34 cellular contexts compared by ENCODE assay signal in the genomic region with DNA sequence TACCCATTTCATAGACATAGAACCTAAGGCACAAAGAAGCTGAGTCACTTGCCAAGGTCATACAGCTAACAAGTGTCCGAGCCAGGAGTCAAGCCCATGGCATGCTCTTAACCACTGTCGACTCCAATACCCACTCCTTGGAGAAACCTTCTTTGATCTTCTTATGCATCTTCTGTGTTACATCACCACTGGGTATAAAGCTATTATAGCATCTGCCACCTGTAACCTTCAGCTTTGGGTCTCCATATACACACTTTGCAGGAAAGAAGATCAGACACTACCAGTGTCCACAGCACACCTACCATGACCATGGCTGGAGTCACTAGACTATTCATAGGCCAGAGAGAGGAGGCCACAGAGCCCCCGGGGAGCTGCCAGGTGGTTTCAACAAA.
"Had no signal": no experiment of that assay in that cellular context is flagged by ENCODE, and none has a peak within 500 bp of the region (broad histone marks: within the 10 kb centered on the region; RNA-seq: fewer than 3 reads in every experiment).

No MANE protein-coding gene starts in this region.

- H3K4me1 Mint-ChIP-seq: activated T-helper 17 cell treated with anti-CD3 and anti-CD28 coated beads, Interleukin-2, amount 50 U/mL, for 72 hours had no signal

- H3K36me3 ChIP-seq: adrenal gland, brain microvascular endothelial cell, breast epithelium had no signal

- H3K27ac Mint-ChIP-seq: activated B cell treated with CpG ODN at 0.5 μM for 24 hours; activated CD4-positive, alpha-beta memory T cell treated with anti-CD3 and anti-CD28 coated beads for 36 hours; activated CD4-positive, alpha-beta T cell treated with anti-CD3 and anti-CD28 coated beads, Interleukin-2, amount 10 ng/mL, durations not matched to agents 24 days and 14 days; activated CD8-positive, alpha-beta T cell treated with anti-CD3 and anti-CD28 coated beads for 36 hours; activated naive CD4-positive, alpha-beta T cell treated with anti-CD3 and anti-CD28 coated beads for 36 hours; activated naive CD8-positive, alpha-beta T cell treated with anti-CD3 and anti-CD28 coated beads for 36 hours; activated T-cell treated with anti-CD3 and anti-CD28 coated beads, Interleukin-2, amount 50 U/mL, for 72 hours; activated T-helper 17 cell treated with anti-CD3 and anti-CD28 coated beads, Interleukin-2, amount 50 U/mL, for 72 hours; T-helper 1 cell treated with Interleukin-12 subunit alpha and Interleukin-12 subunit beta and Interleukin-4 antibody, amounts not matched to agents 30 μg/mL and 1 μg/mL, for 36 hours; T-helper 2 cell treated with Interferon-gamma antibody and Interleukin-4, amounts not matched to agents 5 μg/mL and 100 μg/mL, for 36 hours had no signal

- H3K4me1 ChIP-seq: adrenal gland, breast epithelium had no signal

- ATAC-seq: activated CD8-positive, alpha-beta T cell treated with anti-CD3 and anti-CD28 coated beads for 36 hours; activated naive CD4-positive, alpha-beta T cell treated with anti-CD3 and anti-CD28 coated beads, Interleukin-2, amount 50 U/mL, for 72 hours; activated T-cell treated with anti-CD3 and anti-CD28 coated beads, Interleukin-2, amount 50 U/mL, for 4 hours; activated T-cell treated with anti-CD3 and anti-CD28 coated beads, Interleukin-2, amount 50 U/mL, for 72 hours; activated T-helper 17 cell treated with anti-CD3 and anti-CD28 coated beads, Interleukin-2, amount 50 U/mL, for 72 hours; body of pancreas had no signal

- H3K9me3 ChIP-seq: adrenal gland, body of pancreas, breast epithelium had no signal

- H3K27me3 Mint-ChIP-seq: activated CD4-positive, alpha-beta memory T cell treated with anti-CD3 and anti-CD28 coated beads for 36 hours; activated CD8-positive, alpha-beta T cell treated with anti-CD3 and anti-CD28 coated beads for 36 hours; activated naive CD8-positive, alpha-beta T cell treated with anti-CD3 and anti-CD28 coated beads for 36 hours; activated T-helper 17 cell treated with anti-CD3 and anti-CD28 coated beads, Interleukin-2, amount 50 U/mL, for 72 hours had no signal

- H3K36me3 Mint-ChIP-seq: activated CD4-positive, alpha-beta memory T cell treated with anti-CD3 and anti-CD28 coated beads for 36 hours; activated naive CD4-positive, alpha-beta T cell treated with anti-CD3 and anti-CD28 coated beads, Interleukin-2, amount 50 U/mL, for 72 hours; activated naive CD8-positive, alpha-beta T cell treated with anti-CD3 and anti-CD28 coated beads for 36 hours had no signal

- H3K4me3 ChIP-seq: adrenal gland, body of pancreas, breast epithelium had no signal

- H3K4me3 Mint-ChIP-seq: activated B cell treated with CpG ODN at 0.5 μM for 24 hours; activated CD4-positive, alpha-beta memory T cell treated with anti-CD3 and anti-CD28 coated beads for 36 hours; activated CD4-positive, alpha-beta T cell treated with anti-CD3 and anti-CD28 coated beads, Interleukin-2, amount 10 ng/mL, durations not matched to agents 24 days and 14 days; activated CD8-positive, alpha-beta T cell treated with anti-CD3 and anti-CD28 coated beads for 36 hours; activated naive CD4-positive, alpha-beta T cell treated with anti-CD3 and anti-CD28 coated beads for 36 hours; activated naive CD8-positive, alpha-beta T cell treated with anti-CD3 and anti-CD28 coated beads for 36 hours; activated T-cell treated with anti-CD3 and anti-CD28 coated beads, Interleukin-2, amount 50 U/mL, for 4 hours; activated T-cell treated with anti-CD3 and anti-CD28 coated beads, Interleukin-2, amount 50 U/mL, for 72 hours; activated T-helper 1 cell treated with anti-CD3 and anti-CD28 coated beads, Interleukin-12 subunit alpha, Interleukin-12 subunit beta, Interleukin-2, Interleukin-4 antibody, amounts not matched to agents 30 ng/mL and 10 ng/mL and 1 ng/mL, durations not matched to agents 14 hours and 24 hours and 36 hours; activated T-helper 17 cell treated with anti-CD3 and anti-CD28 coated beads, Interleukin-2, amount 50 U/mL, for 72 hours; T-helper 1 cell treated with Interleukin-12 subunit alpha and Interleukin-12 subunit beta and Interleukin-4 antibody, amounts not matched to agents 30 μg/mL and 1 μg/mL, for 36 hours; T-helper 2 cell treated with Interferon-gamma antibody and Interleukin-4, amounts not matched to agents 5 μg/mL and 100 μg/mL, for 36 hours had no signal

- H3K9me3 Mint-ChIP-seq: activated B cell treated with CpG ODN at 0.5 μM for 24 hours; activated CD4-positive, alpha-beta memory T cell treated with anti-CD3 and anti-CD28 coated beads for 36 hours; activated CD4-positive, alpha-beta T cell treated with anti-CD3 and anti-CD28 coated beads, Interleukin-2, amount 10 ng/mL, durations not matched to agents 24 days and 14 days; activated CD8-positive, alpha-beta T cell treated with anti-CD3 and anti-CD28 coated beads for 36 hours; activated naive CD4-positive, alpha-beta T cell treated with anti-CD3 and anti-CD28 coated beads for 36 hours; activated naive CD4-positive, alpha-beta T cell treated with anti-CD3 and anti-CD28 coated beads, Interleukin-2, amount 50 U/mL, for 72 hours; activated naive CD8-positive, alpha-beta T cell treated with anti-CD3 and anti-CD28 coated beads for 36 hours; activated T-cell treated with anti-CD3 and anti-CD28 coated beads, Interleukin-2, amount 50 U/mL, for 4 hours; activated T-cell treated with anti-CD3 and anti-CD28 coated beads, Interleukin-2, amount 50 U/mL, for 72 hours; activated T-helper 1 cell treated with anti-CD3 and anti-CD28 coated beads, Interleukin-12 subunit alpha, Interleukin-12 subunit beta, Interleukin-2, Interleukin-4 antibody, amounts not matched to agents 30 ng/mL and 10 ng/mL and 1 ng/mL, durations not matched to agents 14 hours and 24 hours and 36 hours; activated T-helper 17 cell treated with anti-CD3 and anti-CD28 coated beads, Interleukin-2, amount 50 U/mL, for 72 hours; T-helper 1 cell treated with Interleukin-12 subunit alpha and Interleukin-12 subunit beta and Interleukin-4 antibody, amounts not matched to agents 30 μg/mL and 1 μg/mL, for 36 hours; T-helper 2 cell treated with Interferon-gamma antibody and Interleukin-4, amounts not matched to agents 5 μg/mL and 100 μg/mL, for 36 hours had no signal

- H3K27ac ChIP-seq: adrenal gland, body of pancreas, brain microvascular endothelial cell, breast epithelium, VCaP had no signal

- DNase-seq: activated B cell treated with CpG ODN at 0.5 μM for 24 hours; activated CD4-positive, alpha-beta memory T cell treated with anti-CD3 and anti-CD28 coated beads for 36 hours; activated CD4-positive, alpha-beta T cell treated with anti-CD3 and anti-CD28 coated beads for 4 hours; activated CD4-positive, alpha-beta T cell treated with anti-CD3 and anti-CD28 coated beads, Interleukin-2, amount 10 ng/mL, durations not matched to agents 24 days and 14 days; activated CD4-positive, alpha-beta T cell treated with anti-CD3 and anti-CD28 coated beads, Interleukin-2, amount 50 U/mL, for 1 hour; activated CD4-positive, alpha-beta T cell treated with anti-CD3 and anti-CD28 coated beads, Interleukin-2, amount 50 U/mL, for 4 hours; activated CD4-positive, CD25-positive, alpha-beta regulatory T cell treated with anti-CD3 and anti-CD28 coated beads, Interleukin-2, amount 50 U/mL, for 72 hours; activated CD8-positive, alpha-beta memory T cell treated with anti-CD3 and anti-CD28 coated beads, Interleukin-2, amount 50 U/mL, for 4 hours; activated CD8-positive, alpha-beta T cell treated with anti-CD3 and anti-CD28 coated beads for 36 hours; activated effector memory CD4-positive, alpha-beta T cell treated with anti-CD3 and anti-CD28 coated beads, Interleukin-2, amount 50 U/mL, for 16 hours; activated gamma-delta T cell treated with Interleukin-2 at 50 U/mL for 16 hours; activated naive CD4-positive, alpha-beta T cell; activated naive CD4-positive, alpha-beta T cell treated with anti-CD3 and anti-CD28 coated beads for 36 hours; activated naive CD4-positive, alpha-beta T cell treated with anti-CD3 and anti-CD28 coated beads, Interleukin-2, amount 50 U/mL, for 16 hours; activated naive CD8-positive, alpha-beta T cell treated with anti-CD3 and anti-CD28 coated beads for 36 hours; activated T-cell treated with anti-CD3 and anti-CD28 coated beads for 4 hours; activated T-cell treated with anti-CD3 and anti-CD28 coated beads, Interleukin-2, amount 50 U/mL, for 4 hours; activated T-cell treated with anti-CD3 and anti-CD28 coated beads, Interleukin-2, amount 50 U/mL, for 72 hours; adrenal gland; amniotic stem cell; aorta; body of pancreas; brain microvascular endothelial cell; central memory CD4-positive, alpha-beta T cell; T-helper 1 cell; T-helper 2 cell; T-helper 9 cell had no signal
